9 cellular contexts compared by ENCODE assay signal in genomic region chr10:22324893-22325271, GRCh38. TPM values are rescaled to one million over a fixed set of nuclear protein-coding genes. Genes with fewer than 3 reads are reported as not detected.
DNase-seq lines count a peak whose midpoint lies in the region; ATAC-seq, FAIRE-seq and TF ChIP-seq lines count a peak whose summit lies in the region.
"Had no signal": no experiment of that assay in that cellular context is flagged by ENCODE, and none has a peak within 500 bp of the region (broad histone marks: within the 10 kb centered on the region; RNA-seq: fewer than 3 reads in every experiment).

No MANE protein-coding gene starts in this region.

- H3K9me3 ChIP-seq in HUES48 (ENCODE audit: control insufficient read depth, insufficient read depth, low read length), result no peaks in the 10 kb centered on the region
- no peaks in the 10 kb centered on the region for H3K9me3 ChIP-seq in muscle layer of colon (ENCODE audit: low read length)

- H3K79me2 ChIP-seq in ACC112 (ENCODE audit: control insufficient read depth, insufficient read depth, low read length, unreplicated experiment), result peaks cover 44% of the 10 kb centered on the region

- H3K9ac ChIP-seq in HUES48 (ENCODE audit: low read depth, low read length) (no peak overlapping the region), muscle layer of colon (ENCODE audit: low read length) (peak overlapping the region; percentile 27)

- DNase-seq in bronchial epithelial cell (ENCODE audit: low read depth) (no peak), LoVo (ENCODE audit: low spot score) (no peak)
- DNase-seq in activated CD8-positive, alpha-beta memory T cell treated with anti-CD3 and anti-CD28 coated beads, Interleukin-2, amount 50 U/mL, for 48 hours, result no peak

- peaks cover 29% of the 10 kb centered on the region for H3K4me1 ChIP-seq in ACC112 (ENCODE audit: control insufficient read depth, insufficient read depth, low read length, unreplicated experiment)
- peaks cover 43% of the 10 kb centered on the region for H3K4me1 ChIP-seq in HUES48 (ENCODE audit: control insufficient read depth, insufficient read depth, low read length)
- H3K4me1 ChIP-seq in muscle layer of colon (ENCODE audit: insufficient read depth, low read length), result peaks cover 39% of the 10 kb centered on the region

- TF ChIP-seq CTCF in bronchial epithelial cell (IDR thresholded peaks at IDR 0.05; ENCODE audit: insufficient read depth, low read length, severe bottlenecking), result no peak

- H3K4me3 ChIP-seq in ACC112 (ENCODE audit: low read depth, low read length), result peak overlapping the region; percentile 88
- H3K4me3 ChIP-seq in HUES48 (ENCODE audit: low read depth, low read length), result peak overlapping the region; percentile 62
- H3K4me3 ChIP-seq in bronchial epithelial cell (ENCODE audit: low read depth, low read length), result peak overlapping the region; percentile 51
- peak overlapping the region; percentile 63 to 76 for H3K4me3 ChIP-seq in muscle layer of colon (ENCODE audit: low read depth in 1 of 2, low read length in 2 of 2)

- H3K27ac ChIP-seq in ACC112 (ENCODE audit: low read depth, low read length), result no peak overlapping the region
- no peak overlapping the region for H3K27ac ChIP-seq in HUES48 (ENCODE audit: low read depth, low read length)
- H3K27ac ChIP-seq in muscle layer of colon (ENCODE audit: low read depth, low read length), result no peak overlapping the region

- H2AFZ ChIP-seq in ACC112 (ENCODE audit: low read length, unreplicated experiment), result peak overlapping the region; percentile 48

- FAIRE-seq in bronchial epithelial cell (lab: Jason Lieb, UNC), result no peak
- FAIRE-seq: RCC 7860 had no signal

- peaks cover 29% of the 10 kb centered on the region for H3K27me3 ChIP-seq in ACC112 (ENCODE audit: insufficient read depth, low read length)
- peaks cover 82% of the 10 kb centered on the region for H3K27me3 ChIP-seq in HUES48 (ENCODE audit: control insufficient read depth, insufficient read depth, low read length)
- H3K27me3 ChIP-seq in bronchial epithelial cell (ENCODE audit: control insufficient read depth, insufficient read depth, low read length), result peaks cover 17% of the 10 kb centered on the region
- peaks cover 0 to 7% of the 10 kb centered on the region in 2 donors for H3K27me3 ChIP-seq in muscle layer of colon (ENCODE audit: control insufficient read depth in 1 of 2, insufficient read depth in 2 of 2, low read length in 2 of 2)

- ATAC-seq in HG03469 (IDR thresholded peaks at IDR 0.05; ENCODE audit: unreplicated experiment), result no peak
- no peak for ATAC-seq in GM21526 (IDR thresholded peaks at IDR 0.05; ENCODE audit: low FRiP score, unreplicated experiment)

- H3K36me3 ChIP-seq in ACC112 (ENCODE audit: insufficient read depth, low read length) (peaks cover 17% of the 10 kb centered on the region), HUES48 (ENCODE audit: control insufficient read depth, insufficient read depth, low read length) (no peaks in the 10 kb centered on the region), bronchial epithelial cell (ENCODE audit: control insufficient read depth, insufficient read depth, low read length) (peaks cover 2% of the 10 kb centered on the region), muscle layer of colon (ENCODE audit: insufficient read depth, low read length) (peaks cover 13% of the 10 kb centered on the region)

RNA-seq across cellular contexts. Expression of gene BMI1, which starts 4.0 kb away (rescaled TPM):
- 20.4 and 35.5 TPM in 2 replicates for total RNA-seq in bronchial epithelial cell

RNA-seq across cellular contexts. Expression of gene COMMD3, which starts 8.7 kb away (rescaled TPM):
- 32.9 and 37.3 TPM in 2 replicates for total RNA-seq in bronchial epithelial cell

RNA-seq across cellular contexts. Expression of gene SPAG6, which starts 20.4 kb away (rescaled TPM):
- not detected in 2 replicates for total RNA-seq in bronchial epithelial cell
